Comparison of ENCODE assay signal across 23 cellular contexts in the genomic region with DNA sequence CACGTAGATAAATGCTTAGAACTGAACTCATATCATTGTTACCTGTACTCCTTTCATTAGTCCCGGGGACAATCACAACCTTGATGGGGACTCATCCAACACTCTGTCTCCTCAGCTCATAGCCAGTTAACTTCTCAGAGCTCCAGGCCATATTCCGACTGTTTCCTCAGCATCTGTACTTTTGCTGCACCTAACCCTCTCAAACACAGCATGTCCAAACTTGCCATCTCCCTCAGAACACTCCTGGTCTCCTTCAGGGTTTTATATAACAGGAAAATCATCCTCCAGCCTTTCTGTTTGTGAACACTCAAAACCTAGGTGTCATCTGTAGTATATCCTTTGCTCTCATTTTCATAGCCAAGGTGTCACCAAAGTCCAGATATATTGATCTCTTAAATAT.
"Had no signal": no experiment of that assay in that cellular context is flagged by ENCODE, and none has a peak within 500 bp of the region (broad histone marks: within the 10 kb centered on the region; RNA-seq: fewer than 3 reads in every experiment).

No MANE protein-coding gene starts in this region.

- H3K27me3 Mint-ChIP-seq: activated B cell treated with CpG ODN at 0.5 μM for 24 hours; activated CD4-positive, alpha-beta T cell treated with anti-CD3 and anti-CD28 coated beads, Interleukin-2, amount 10 ng/mL, durations not matched to agents 24 days and 14 days had no signal

- H3K9me3 Mint-ChIP-seq: activated B cell treated with CpG ODN at 0.5 μM for 24 hours; activated CD4-positive, alpha-beta T cell treated with anti-CD3 and anti-CD28 coated beads, Interleukin-2, amount 10 ng/mL, durations not matched to agents 24 days and 14 days; activated T-cell treated with anti-CD3 and anti-CD28 coated beads, Interleukin-2, amount 50 U/mL, for 4 hours; brain had no signal

- H3K4me1 Mint-ChIP-seq: activated B cell treated with CpG ODN at 0.5 μM for 24 hours; activated CD4-positive, alpha-beta T cell treated with anti-CD3 and anti-CD28 coated beads, Interleukin-2, amount 10 ng/mL, durations not matched to agents 24 days and 14 days; activated CD8-positive, alpha-beta memory T cell treated with anti-CD3 and anti-CD28 coated beads, Interleukin-2, amount 10 ng/mL, durations not matched to agents 7 days and 5 days; brain; T-helper 17 cell had no signal

- H3K36me3 Mint-ChIP-seq: activated CD8-positive, alpha-beta memory T cell treated with anti-CD3 and anti-CD28 coated beads, Interleukin-2, amount 10 ng/mL, durations not matched to agents 7 days and 5 days; activated naive CD8-positive, alpha-beta T cell; brain had no signal

- H3K4me3 Mint-ChIP-seq: activated B cell treated with CpG ODN at 0.5 μM for 24 hours; activated CD4-positive, alpha-beta T cell treated with anti-CD3 and anti-CD28 coated beads, Interleukin-2, amount 10 ng/mL, durations not matched to agents 24 days and 14 days; activated CD8-positive, alpha-beta memory T cell treated with anti-CD3 and anti-CD28 coated beads, Interleukin-2, amount 10 ng/mL, durations not matched to agents 7 days and 5 days; activated naive CD8-positive, alpha-beta T cell; activated T-cell treated with anti-CD3 and anti-CD28 coated beads, Interleukin-2, amount 50 U/mL, for 4 hours; brain; T-helper 17 cell had no signal

- DNase-seq: activated B cell treated with CpG ODN at 0.5 μM for 24 hours; activated CD4-positive, alpha-beta T cell treated with anti-CD3 and anti-CD28 coated beads for 1 hour; activated CD4-positive, alpha-beta T cell treated with anti-CD3 and anti-CD28 coated beads, Interleukin-2, amount 10 ng/mL, durations not matched to agents 24 days and 14 days; activated CD4-positive, alpha-beta T cell treated with anti-CD3 and anti-CD28 coated beads, Interleukin-2, amount 50 U/mL, for 48 hours; activated CD8-positive, alpha-beta memory T cell treated with anti-CD3 and anti-CD28 coated beads, Interleukin-2, amount 10 ng/mL, durations not matched to agents 7 days and 5 days; activated effector memory CD4-positive, alpha-beta T cell treated with anti-CD3 and anti-CD28 coated beads, Interleukin-2, amount 50 U/mL, for 16 hours; activated naive CD4-positive, alpha-beta T cell treated with Interleukin-2 at 50 U/mL for 16 hours; activated T-cell treated with anti-CD3 and anti-CD28 coated beads, Interleukin-2, amount 50 U/mL, for 4 hours; amygdala; KG1; NCI-H1092; NCI-H1417; NCI-H1930; NCI-H446; NCI-H524; PC-3; SIG-M5; T-helper 17 cell; T-helper 9 cell had no signal

- ATAC-seq: activated CD8-positive, alpha-beta memory T cell treated with anti-CD3 and anti-CD28 coated beads, Interleukin-2, amount 10 ng/mL, durations not matched to agents 7 days and 5 days; activated T-cell treated with anti-CD3 and anti-CD28 coated beads, Interleukin-2, amount 50 U/mL, for 4 hours; PC-3; T-helper 17 cell had no signal

- H3K27ac Mint-ChIP-seq: activated B cell treated with CpG ODN at 0.5 μM for 24 hours; activated CD4-positive, alpha-beta T cell treated with anti-CD3 and anti-CD28 coated beads, Interleukin-2, amount 10 ng/mL, durations not matched to agents 24 days and 14 days; activated CD8-positive, alpha-beta memory T cell treated with anti-CD3 and anti-CD28 coated beads, Interleukin-2, amount 10 ng/mL, durations not matched to agents 7 days and 5 days; activated naive CD8-positive, alpha-beta T cell; brain; T-helper 17 cell had no signal

- FAIRE-seq: astrocyte, RCC 7860 had no signal
